Comparison of ENCODE assay signal across 18 cellular contexts in genomic region chr20:24998631-24999445, GRCh38. TPM values are rescaled to one million over a fixed set of nuclear protein-coding genes. Genes with fewer than 3 reads are reported as not detected.
DNase-seq lines count a peak whose midpoint lies in the region; ATAC-seq and TF ChIP-seq lines count a peak whose summit lies in the region.
"Had no signal": no experiment of that assay in that cellular context is flagged by ENCODE, and none has a peak within 500 bp of the region (broad histone marks: within the 10 kb centered on the region; RNA-seq: fewer than 3 reads in every experiment).

No MANE protein-coding gene starts in this region.

- H2AFZ ChIP-seq in OCI-LY3 (ENCODE audit: low read depth, low read length), result peak overlapping the region; percentile 34

- H3K79me2 ChIP-seq in DOHH2 (ENCODE audit: control insufficient read depth, low read length) (no peaks in the 10 kb centered on the region), OCI-LY3 (ENCODE audit: low read length) (no peaks in the 10 kb centered on the region)

- no peaks in the 10 kb centered on the region for H3K9me3 ChIP-seq in DOHH2 (ENCODE audit: control insufficient read depth, insufficient read depth, low read length)
- no peaks in the 10 kb centered on the region; the same call in 1 of the 2 replicates for H3K9me3 ChIP-seq in OCI-LY3 (ENCODE audit: insufficient read depth, low read length)

- no peaks in the 10 kb centered on the region for H3K36me3 ChIP-seq in DOHH2 (ENCODE audit: control insufficient read depth, low read length)
- no peaks in the 10 kb centered on the region for H3K36me3 ChIP-seq in OCI-LY3 (replicated peaks; ENCODE audit: low read depth, low read length)

- ATAC-seq in GM18498 (IDR thresholded peaks at IDR 0.05; ENCODE audit: unreplicated experiment), result no peak
- no peak for ATAC-seq in GM18511 (IDR thresholded peaks at IDR 0.05; ENCODE audit: unreplicated experiment)

- H3K4me1 Mint-ChIP-seq in neural crest cell, result peaks cover 12% of the 10 kb centered on the region

- peaks cover 4% of the 10 kb centered on the region for H3K9me3 Mint-ChIP-seq in neural crest cell
- H3K9me3 Mint-ChIP-seq: activated CD4-positive, alpha-beta memory T cell treated with anti-CD3 and anti-CD28 coated beads, Interleukin-2, amount 10 ng/mL, durations not matched to agents 7 days and 5 days; T-helper 2 cell treated with Interferon-gamma antibody and Interleukin-4, amounts not matched to agents 5 μg/mL and 100 μg/mL, for 36 hours had no signal

- H3K27ac ChIP-seq in DOHH2 (ENCODE audit: low read depth, low read length) (no peak overlapping the region), OCI-LY3 (ENCODE audit: low read length) (0 out of 2 replicates have a peak overlapping the region, but pooled peaks have one; percentile 11)

- H3K27me3 Mint-ChIP-seq in neural crest cell (ENCODE audit: low read depth), result peaks cover 29% of the 10 kb centered on the region

- peak overlapping the region; percentile 46 for H3K27ac Mint-ChIP-seq in neural crest cell (ENCODE audit: unreplicated experiment)
- H3K27ac Mint-ChIP-seq: activated CD4-positive, alpha-beta memory T cell treated with anti-CD3 and anti-CD28 coated beads, Interleukin-2, amount 10 ng/mL, durations not matched to agents 7 days and 5 days; T-helper 2 cell treated with Interferon-gamma antibody and Interleukin-4, amounts not matched to agents 5 μg/mL and 100 μg/mL, for 36 hours had no signal

- peak; percentile 23 for DNase-seq in fibroblast of pulmonary artery (ENCODE audit: low read depth)
- no peak for DNase-seq in neural crest cell (ENCODE audit: low read depth, low spot score)
- no peak for DNase-seq in NCI-H526 (lab: John Stamatoyannopoulos, UW)
- no peak for DNase-seq in NCI-H146 (lab: John Stamatoyannopoulos, UW)
- DNase-seq: activated CD4-positive, alpha-beta memory T cell treated with anti-CD3 and anti-CD28 coated beads, Interleukin-2, amount 10 ng/mL, durations not matched to agents 7 days and 5 days; activated naive CD4-positive, alpha-beta T cell treated with Interleukin-2 at 50 U/mL for 16 hours; DMS153; mammary epithelial cell; NCI-H2171 treated with DMSO at 0.1 percent for 48 hours; stimulated activated CD4-positive, alpha-beta T cell treated with anti-CD3 and anti-CD28 coated beads, Interleukin-2, amount 100 ng/mL, for 48 hours; stimulated activated naive CD4-positive, alpha-beta T cell had no signal

- H3K27me3 ChIP-seq in DOHH2 (ENCODE audit: control insufficient read depth, low read length), result peaks cover 53% of the 10 kb centered on the region
- peaks cover 17% of the 10 kb centered on the region for H3K27me3 ChIP-seq in OCI-LY3 (ENCODE audit: low read depth, low read length)

- H3K36me3 Mint-ChIP-seq in neural crest cell (ENCODE audit: low read depth), result no peaks in the 10 kb centered on the region

- no peak overlapping the region for H3K4me3 ChIP-seq in DOHH2 (ENCODE audit: low read length)
- peak overlapping the region; percentile 71 for H3K4me3 ChIP-seq in OCI-LY3 (ENCODE audit: low read length)
- H3K4me3 ChIP-seq in fibroblast of pulmonary artery (replicated peaks; ENCODE audit: low read depth, low read length), result no peak overlapping the region

- H3K4me1 ChIP-seq in DOHH2 (ENCODE audit: control insufficient read depth, low read length), result peaks cover 13% of the 10 kb centered on the region
- H3K4me1 ChIP-seq in OCI-LY3 (ENCODE audit: low read length), result peaks cover 25% of the 10 kb centered on the region

- TF ChIP-seq CTCF in DOHH2 (IDR thresholded peaks at IDR 0.05; ENCODE audit: low read depth, low read length, poor library complexity, severe bottlenecking), result no peak
- TF ChIP-seq CTCF in OCI-LY3 (IDR thresholded peaks at IDR 0.05; ENCODE audit: low read depth, low read length), result 0 out of 2 replicates have a peak, but pooled peaks have one; percentile 2
- TF ChIP-seq CTCF in fibroblast of pulmonary artery (IDR thresholded peaks at IDR 0.05; ENCODE audit: low read length, missing control alignments), result no peak
- no peak for TF ChIP-seq CTCF in neural crest cell (conservative IDR thresholded peaks at IDR 0.05)

- no peaks in the 10 kb centered on the region for H4K20me1 ChIP-seq in DOHH2 (ENCODE audit: control insufficient read depth, insufficient read depth, low read depth, low read length)
- no peaks in the 10 kb centered on the region for H4K20me1 ChIP-seq in OCI-LY3 (ENCODE audit: insufficient read depth, low read length)

- H3K9ac ChIP-seq in OCI-LY3 (ENCODE audit: low read length), result peak overlapping the region; percentile 25; the same call in 1 of the 2 replicates

- peak overlapping the region; percentile 38 for H3K4me3 Mint-ChIP-seq in neural crest cell
- H3K4me3 Mint-ChIP-seq: activated CD4-positive, alpha-beta memory T cell treated with anti-CD3 and anti-CD28 coated beads, Interleukin-2, amount 10 ng/mL, durations not matched to agents 7 days and 5 days; T-helper 2 cell treated with Interferon-gamma antibody and Interleukin-4, amounts not matched to agents 5 μg/mL and 100 μg/mL, for 36 hours had no signal

- no peaks in the 10 kb centered on the region for H3F3A ChIP-seq in DOHH2 (ENCODE audit: control insufficient read depth, insufficient read depth)

- no peaks in the 10 kb centered on the region for H3K9me2 ChIP-seq in DOHH2 (replicated peaks; ENCODE audit: control insufficient read depth, low read length)

- H3K4me2 ChIP-seq in DOHH2 (ENCODE audit: low read length) (peak overlapping the region; percentile 27), OCI-LY3 (ENCODE audit: low read length) (peak overlapping the region; percentile 84)

RNA-seq across cellular contexts. Expression of gene APMAP, which starts 6.3 kb away (rescaled TPM):
- 85.0 and 88.6 TPM in 2 replicates for total RNA-seq in neural crest cell

RNA-seq across cellular contexts. Expression of gene CST7, which starts 49.8 kb away (rescaled TPM):
- total RNA-seq in neural crest cell, result not detected in 2 replicates
- total RNA-seq: bronchial epithelial cell, mammary epithelial cell, MCF 10A had no signal

RNA-seq across cellular contexts. Expression of gene ACSS1, which starts 59.1 kb away (rescaled TPM):
- total RNA-seq in neural crest cell, result 13.1 and 14.0 TPM in 2 replicates
